Comparison of ENCODE assay signal across 7 cellular contexts in the genomic region with DNA sequence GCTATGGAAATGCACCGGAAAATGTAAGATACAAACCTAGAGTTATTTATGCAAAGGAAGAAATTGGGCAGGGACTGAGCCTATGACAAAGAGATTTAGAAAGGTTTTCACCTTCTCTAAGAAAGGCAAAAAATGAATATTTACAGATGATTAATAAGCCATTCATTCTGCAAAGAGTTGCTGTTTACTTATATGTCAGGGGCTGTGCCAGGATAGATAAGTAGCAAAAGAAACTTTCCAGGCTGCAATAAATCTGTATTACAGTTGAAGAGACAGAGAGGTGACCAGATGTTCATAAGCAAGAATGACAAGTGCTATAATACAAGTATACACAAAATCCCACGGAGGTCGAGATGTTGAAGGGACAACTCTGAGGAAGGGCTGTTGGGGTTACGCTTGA.
"Had no signal": no experiment of that assay in that cellular context is flagged by ENCODE, and none has a peak within 500 bp of the region (broad histone marks: within the 10 kb centered on the region; RNA-seq: fewer than 3 reads in every experiment).

No MANE protein-coding gene starts in this region.

- DNase-seq: GM23248, H9, HCEC 1CT, KBM-7 had no signal

- H3K4me1 Mint-ChIP-seq: IgD-negative memory B cell had no signal

- H2AFZ ChIP-seq: GM23248 had no signal

- H3K36me3 Mint-ChIP-seq: IgD-negative memory B cell had no signal

- H3K4me3 Mint-ChIP-seq: H9, IgD-negative memory B cell had no signal

- H3K27ac Mint-ChIP-seq: IgD-negative memory B cell had no signal

- H3K27me3 Mint-ChIP-seq: IgD-negative memory B cell had no signal

- H3K27ac ChIP-seq: GM23248, HL-60 had no signal

- ATAC-seq: HepG2 had no signal

- H3K4me3 ChIP-seq: GM23248 had no signal
